1 cellular context compared by ENCODE assay signal in genomic region chr2:207625014-207625755, GRCh38.
TF ChIP-seq lines count a peak whose summit lies in the region.

Gene METTL21A, minus strand, starts transcription at chr2:207625394. Its CDS starts 1,019 bp downstream, at chr2:207624375.

TF ChIP-seq in HepG2, 621 proteins besides CTCF, POLR2A, EP300 and RAD21 (continued from another document and continues in another):
- TF ChIP-seq ZNF142 (CRISPR knock-in tag; IDR thresholded peaks at IDR 0.05) (peak; percentile 77), AKAP8 (CRISPR knock-in tag; IDR thresholded peaks at IDR 0.05) (0 out of 2 replicates have a peak, but pooled peaks have one; percentile 40), ZBTB1 (CRISPR knock-in tag; IDR thresholded peaks at IDR 0.05; ENCODE audit: borderline replicate concordance) (no peak), ZNF766 (CRISPR knock-in tag; IDR thresholded peaks at IDR 0.05; ENCODE audit: borderline replicate concordance) (peak; percentile 92; the same call in 1 of the 2 replicates), HNRNPUL1 (IDR thresholded peaks at IDR 0.05; ENCODE audit: low read depth, low read length) (no peak), ZFAT (CRISPR knock-in tag; conservative IDR thresholded peaks at IDR 0.05) (peak; percentile 40), NR0B2 (CRISPR knock-in tag; IDR thresholded peaks at IDR 0.05) (peak; percentile 18; the same call in 1 of the 2 replicates), ZNF782 (CRISPR knock-in tag; IDR thresholded peaks at IDR 0.05; ENCODE audit: borderline replicate concordance) (peak; percentile 11; the same call in 1 of the 2 replicates), SRSF4 (IDR thresholded peaks at IDR 0.05; ENCODE audit: low read depth, low read length, poor library complexity, severe bottlenecking) (no peak), ZSCAN5A (CRISPR knock-in tag; IDR thresholded peaks at IDR 0.05; ENCODE audit: borderline replicate concordance) (peak; percentile 85; the same call in 1 of the 2 replicates), GRHL1 (CRISPR knock-in tag; conservative IDR thresholded peaks at IDR 0.05) (no peak), ZNF564 (CRISPR knock-in tag; IDR thresholded peaks at IDR 0.05) (no peak; the same call in 1 of the 2 replicates), ZNF567 (CRISPR knock-in tag; IDR thresholded peaks at IDR 0.05; ENCODE audit: borderline replicate concordance) (no peak; the same call in 1 of the 2 replicates), ZNF253 (CRISPR knock-in tag; IDR thresholded peaks at IDR 0.05; ENCODE audit: borderline replicate concordance) (peak; percentile 19; the same call in 1 of the 2 replicates), MYNN (CRISPR knock-in tag; IDR thresholded peaks at IDR 0.05; ENCODE audit: low read depth) (no peak), ZFP91 (CRISPR knock-in tag; IDR thresholded peaks at IDR 0.05; ENCODE audit: borderline replicate concordance) (peak; percentile 100), ATF2 (CRISPR knock-in tag; IDR thresholded peaks at IDR 0.05) (peak; percentile 92), NFAT5 (CRISPR knock-in tag; IDR thresholded peaks at IDR 0.05) (no peak; the same call in 1 of the 2 replicates), KLF11 (CRISPR knock-in tag; IDR thresholded peaks at IDR 0.05) (peak; percentile 83; the same call in 1 of the 2 replicates), HOXA3 (CRISPR knock-in tag; IDR thresholded peaks at IDR 0.05) (peak; percentile 95), ZNF20 (CRISPR knock-in tag; IDR thresholded peaks at IDR 0.05) (no peak; the same call in 1 of the 2 replicates), KDM3A (CRISPR knock-in tag; IDR thresholded peaks at IDR 0.05; ENCODE audit: low read depth) (peak; percentile 51; the same call in 1 of the 2 replicates), ZFP37 (CRISPR knock-in tag; IDR thresholded peaks at IDR 0.05; ENCODE audit: borderline replicate concordance) (peak; percentile 83; the same call in 1 of the 2 replicates), HNF1A (IDR thresholded peaks at IDR 0.05; ENCODE audit: low read depth) (no peak), HNF1A (CRISPR knock-in tag; IDR thresholded peaks at IDR 0.05; ENCODE audit: borderline replicate concordance) (peak; percentile 88), BCL3 (CRISPR knock-in tag; IDR thresholded peaks at IDR 0.05) (peak; percentile 99), HDAC1 (CRISPR knock-in tag; IDR thresholded peaks at IDR 0.05) (peak; percentile 84), HHEX (CRISPR knock-in tag; IDR thresholded peaks at IDR 0.05) (no peak)
